ENCODE assay signal across 1 cellular context in genomic region chr17:82095777-82096708, GRCh38.
A peak's percentile ranks its signal among the peaks of the same experiment; 100 is the strongest.
TF ChIP-seq lines count a peak whose summit lies in the region.

No MANE protein-coding gene starts in this region.

TF ChIP-seq in HepG2, 621 proteins besides CTCF, POLR2A, EP300 and RAD21 (continued from another document and continues in another):
- TF ChIP-seq ZNF672 (CRISPR knock-in tag; IDR thresholded peaks at IDR 0.05) = no peak
- peak; percentile 70; the same call in 1 of the 2 replicates for TF ChIP-seq ZSCAN31 (CRISPR knock-in tag; IDR thresholded peaks at IDR 0.05; ENCODE audit: low read depth)
- 0 out of 2 replicates have a peak, but pooled peaks have one; percentile 39 for TF ChIP-seq YEATS2 (CRISPR knock-in tag; IDR thresholded peaks at IDR 0.05; ENCODE audit: borderline replicate concordance)
- no peak for TF ChIP-seq GATA4 (IDR thresholded peaks at IDR 0.05; ENCODE audit: borderline replicate concordance, low read depth)
- TF ChIP-seq ZNF646 (CRISPR knock-in tag; IDR thresholded peaks at IDR 0.05) = no peak
- TF ChIP-seq PREB (CRISPR knock-in tag; IDR thresholded peaks at IDR 0.05) = no peak
- TF ChIP-seq SNAPC5 (CRISPR knock-in tag; IDR thresholded peaks at IDR 0.05; ENCODE audit: borderline replicate concordance) = no peak
- TF ChIP-seq KAT2B (IDR thresholded peaks at IDR 0.05; ENCODE audit: borderline replicate concordance, low read depth, low read length) = no peak
- TF ChIP-seq ZNF124 (CRISPR knock-in tag; IDR thresholded peaks at IDR 0.05) = no peak
- TF ChIP-seq MXD3 (CRISPR knock-in tag; IDR thresholded peaks at IDR 0.05) = no peak; the same call in 1 of the 2 replicates
- TF ChIP-seq BORCS8-MEF2B (CRISPR knock-in tag; IDR thresholded peaks at IDR 0.05) = peak; percentile 15
- TF ChIP-seq ZNF781 (CRISPR knock-in tag; IDR thresholded peaks at IDR 0.05; ENCODE audit: borderline replicate concordance, not compliant biosample characterization) = no peak
- no peak for TF ChIP-seq TIGD3 (CRISPR knock-in tag; IDR thresholded peaks at IDR 0.05; ENCODE audit: borderline replicate concordance)
- no peak for TF ChIP-seq CBX1 (IDR thresholded peaks at IDR 0.05; ENCODE audit: low read depth)
- no peak for TF ChIP-seq ZNF275 (CRISPR knock-in tag; IDR thresholded peaks at IDR 0.05; ENCODE audit: borderline replicate concordance)
- TF ChIP-seq ZBTB38 (CRISPR knock-in tag; IDR thresholded peaks at IDR 0.05) = peak; percentile 18; the same call in 1 of the 2 replicates
- no peak for TF ChIP-seq CEBPB (IDR thresholded peaks at IDR 0.05; ENCODE audit: borderline replicate concordance, low read depth, low read length)
- TF ChIP-seq ZBTB46 (CRISPR knock-in tag; IDR thresholded peaks at IDR 0.05; ENCODE audit: borderline replicate concordance) = no peak
- peak; percentile 24; the same call in 1 of the 2 replicates for TF ChIP-seq ZNF83 (CRISPR knock-in tag; IDR thresholded peaks at IDR 0.05; ENCODE audit: borderline replicate concordance)
- peak; percentile 65; the same call in 1 of the 2 replicates for TF ChIP-seq ZNF710 (CRISPR knock-in tag; IDR thresholded peaks at IDR 0.05; ENCODE audit: borderline replicate concordance)
- TF ChIP-seq ZNF121 (CRISPR knock-in tag; IDR thresholded peaks at IDR 0.05) = no peak; the same call in 1 of the 2 replicates
- no peak for TF ChIP-seq THRA (CRISPR knock-in tag; IDR thresholded peaks at IDR 0.05; ENCODE audit: borderline replicate concordance)
- TF ChIP-seq HNRNPK (IDR thresholded peaks at IDR 0.05; ENCODE audit: low read depth, low read length, poor library complexity, severe bottlenecking) = no peak
- no peak for TF ChIP-seq AHDC1 (CRISPR knock-in tag; IDR thresholded peaks at IDR 0.05; ENCODE audit: borderline replicate concordance)
- TF ChIP-seq MXD4 (CRISPR knock-in tag; IDR thresholded peaks at IDR 0.05) = no peak
- TF ChIP-seq KDM1A (CRISPR knock-in tag; IDR thresholded peaks at IDR 0.05) = no peak
- TF ChIP-seq HNRNPLL (IDR thresholded peaks at IDR 0.05; ENCODE audit: low read depth, low read length, poor library complexity, severe bottlenecking) = no peak
